14 cellular contexts compared by ENCODE assay signal in the genomic region with DNA sequence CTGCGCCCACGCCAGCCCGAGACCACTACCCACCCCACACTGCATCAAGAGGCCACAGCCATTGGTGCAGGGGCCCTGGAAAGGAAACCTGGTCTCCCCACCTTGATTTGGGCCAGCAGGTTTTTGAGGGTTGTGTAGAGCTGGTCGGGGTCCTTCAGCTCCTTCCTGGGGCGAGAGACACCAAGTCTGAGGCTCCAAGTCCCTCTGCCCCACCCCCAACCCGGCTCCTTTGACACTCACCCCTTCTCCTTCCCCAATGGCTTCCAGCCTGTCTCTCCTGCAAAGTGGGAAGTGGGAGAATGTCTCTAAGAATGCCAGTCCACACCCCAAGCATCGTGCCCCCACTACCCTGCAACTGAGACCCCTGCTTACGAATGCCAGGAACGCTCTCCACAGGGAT.
DNase-seq lines count a peak whose midpoint lies in the region; ATAC-seq lines count a peak whose summit lies in the region.
"Had no signal": no experiment of that assay in that cellular context is flagged by ENCODE, and none has a peak within 500 bp of the region (broad histone marks: within the 10 kb centered on the region; RNA-seq: fewer than 3 reads in every experiment).

No MANE protein-coding gene starts in this region.

- peak overlapping the region; percentile 76 for H3K27ac Mint-ChIP-seq in T-helper 1 cell treated with Interleukin-12 subunit alpha and Interleukin-12 subunit beta and Interleukin-4 antibody, amounts not matched to agents 30 μg/mL and 1 μg/mL, for 36 hours
- peak overlapping the region; percentile 19 for H3K27ac Mint-ChIP-seq in stimulated activated naive CD8-positive, alpha-beta T cell treated with anti-CD3 and anti-CD28 coated beads, Interleukin-15, Interleukin-2, amounts not matched to agents 100 ng/mL and 50 ng/mL, for 24 hours
- H3K27ac Mint-ChIP-seq in stimulated activated naive CD8-positive, alpha-beta T cell treated with anti-CD3 and anti-CD28 coated beads, Interleukin-15, amount 100 ng/mL, for 72 hours: no peak overlapping the region
- peak overlapping the region; percentile 15 to 93 for H3K27ac Mint-ChIP-seq in effector memory CD8-positive, alpha-beta T cell
- peak overlapping the region; percentile 88 for H3K27ac Mint-ChIP-seq in stimulated activated naive B cell treated with anti-CD40 and anti-IgM and Interleukin-4, amounts not matched to agents 10 μg/mL and 1 μg/mL and 100 μg/mL, for 72 hours

- no peak overlapping the region for H3K4me3 Mint-ChIP-seq in T-helper 1 cell treated with Interleukin-12 subunit alpha and Interleukin-12 subunit beta and Interleukin-4 antibody, amounts not matched to agents 30 μg/mL and 1 μg/mL, for 36 hours
- H3K4me3 Mint-ChIP-seq in stimulated activated naive CD8-positive, alpha-beta T cell treated with anti-CD3 and anti-CD28 coated beads, Interleukin-15, Interleukin-2, amounts not matched to agents 100 ng/mL and 50 ng/mL, for 24 hours: no peak overlapping the region
- no peak overlapping the region for H3K4me3 Mint-ChIP-seq in stimulated activated naive CD8-positive, alpha-beta T cell treated with anti-CD3 and anti-CD28 coated beads, Interleukin-15, amount 100 ng/mL, for 72 hours
- peak overlapping the region in 1 of 2 donors; percentile 40 for H3K4me3 Mint-ChIP-seq in effector memory CD8-positive, alpha-beta T cell
- H3K4me3 Mint-ChIP-seq in stimulated activated naive B cell treated with anti-CD40 and anti-IgM and Interleukin-4, amounts not matched to agents 10 μg/mL and 1 μg/mL and 100 μg/mL, for 72 hours: no peak overlapping the region

- no peaks in the 10 kb centered on the region for H3K9me3 Mint-ChIP-seq in T-helper 1 cell treated with Interleukin-12 subunit alpha and Interleukin-12 subunit beta and Interleukin-4 antibody, amounts not matched to agents 30 μg/mL and 1 μg/mL, for 36 hours
- no peaks in the 10 kb centered on the region for H3K9me3 Mint-ChIP-seq in stimulated activated naive CD8-positive, alpha-beta T cell treated with anti-CD3 and anti-CD28 coated beads, Interleukin-15, Interleukin-2, amounts not matched to agents 100 ng/mL and 50 ng/mL, for 24 hours
- H3K9me3 Mint-ChIP-seq in stimulated activated naive CD8-positive, alpha-beta T cell treated with anti-CD3 and anti-CD28 coated beads, Interleukin-15, amount 100 ng/mL, for 72 hours: no peaks in the 10 kb centered on the region
- no peaks in the 10 kb centered on the region for H3K9me3 Mint-ChIP-seq in effector memory CD8-positive, alpha-beta T cell
- H3K9me3 Mint-ChIP-seq in stimulated activated naive B cell treated with anti-CD40 and anti-IgM and Interleukin-4, amounts not matched to agents 10 μg/mL and 1 μg/mL and 100 μg/mL, for 72 hours: no peaks in the 10 kb centered on the region

- no peak for ATAC-seq in stimulated activated naive CD8-positive, alpha-beta T cell treated with anti-CD3 and anti-CD28 coated beads, Interleukin-15, amount 100 ng/mL, for 72 hours
- no peak for ATAC-seq in effector memory CD8-positive, alpha-beta T cell (replicated peaks)
- no peak for ATAC-seq in stimulated activated naive B cell treated with anti-CD40 and anti-IgM and Interleukin-4, amounts not matched to agents 10 μg/mL and 1 μg/mL and 100 μg/mL, for 72 hours (replicated peaks)
- ATAC-seq: K562, PC-3 had no signal

- DNase-seq in T-helper 1 cell (no peak), NCI-H187 treated with DMSO at 0.1 percent for 48 hours (lab: John Stamatoyannopoulos, UW) (no peak), activated gamma-delta T cell (lab: John Stamatoyannopoulos, UW) (no peak)
- no peak for DNase-seq in stimulated activated naive CD8-positive, alpha-beta T cell treated with anti-CD3 and anti-CD28 coated beads, Interleukin-15, amount 100 ng/mL, for 72 hours
- DNase-seq in effector memory CD8-positive, alpha-beta T cell: no peak
- no peak for DNase-seq in stimulated activated naive B cell treated with anti-CD40 and anti-IgM and Interleukin-4, amounts not matched to agents 10 μg/mL and 1 μg/mL and 100 μg/mL, for 72 hours
- DNase-seq: DMS53, NCI-H1092 treated with DMSO at 0.1 percent for 48 hours, NCI-H1694 treated with DMSO at 0.1 percent for 48 hours, NCI-H446, PC-3 had no signal

- no peaks in the 10 kb centered on the region for H3K27me3 Mint-ChIP-seq in T-helper 1 cell treated with Interleukin-12 subunit alpha and Interleukin-12 subunit beta and Interleukin-4 antibody, amounts not matched to agents 30 μg/mL and 1 μg/mL, for 36 hours (ENCODE audit: low read depth)
- no peaks in the 10 kb centered on the region for H3K27me3 Mint-ChIP-seq in stimulated activated naive CD8-positive, alpha-beta T cell treated with anti-CD3 and anti-CD28 coated beads, Interleukin-15, Interleukin-2, amounts not matched to agents 100 ng/mL and 50 ng/mL, for 24 hours
- H3K27me3 Mint-ChIP-seq in stimulated activated naive CD8-positive, alpha-beta T cell treated with anti-CD3 and anti-CD28 coated beads, Interleukin-15, amount 100 ng/mL, for 72 hours: no peaks in the 10 kb centered on the region
- no peaks in the 10 kb centered on the region for H3K27me3 Mint-ChIP-seq in effector memory CD8-positive, alpha-beta T cell
- H3K27me3 Mint-ChIP-seq in stimulated activated naive B cell treated with anti-CD40 and anti-IgM and Interleukin-4, amounts not matched to agents 10 μg/mL and 1 μg/mL and 100 μg/mL, for 72 hours: no peaks in the 10 kb centered on the region

- peaks cover 25% of the 10 kb centered on the region for H3K36me3 Mint-ChIP-seq in T-helper 1 cell treated with Interleukin-12 subunit alpha and Interleukin-12 subunit beta and Interleukin-4 antibody, amounts not matched to agents 30 μg/mL and 1 μg/mL, for 36 hours (ENCODE audit: low read depth)
- peaks cover 40% of the 10 kb centered on the region for H3K36me3 Mint-ChIP-seq in stimulated activated naive CD8-positive, alpha-beta T cell treated with anti-CD3 and anti-CD28 coated beads, Interleukin-15, Interleukin-2, amounts not matched to agents 100 ng/mL and 50 ng/mL, for 24 hours (ENCODE audit: low read depth)
- peaks cover 22% of the 10 kb centered on the region for H3K36me3 Mint-ChIP-seq in effector memory CD8-positive, alpha-beta T cell (ENCODE audit: insufficient read depth)
- H3K36me3 Mint-ChIP-seq in stimulated activated naive B cell treated with anti-CD40 and anti-IgM and Interleukin-4, amounts not matched to agents 10 μg/mL and 1 μg/mL and 100 μg/mL, for 72 hours: peaks cover 46 to 67% of the 10 kb centered on the region in 2 donors

- peaks cover 27% of the 10 kb centered on the region for H3K4me1 Mint-ChIP-seq in T-helper 1 cell treated with Interleukin-12 subunit alpha and Interleukin-12 subunit beta and Interleukin-4 antibody, amounts not matched to agents 30 μg/mL and 1 μg/mL, for 36 hours (ENCODE audit: low read depth)
- peaks cover 52% of the 10 kb centered on the region for H3K4me1 Mint-ChIP-seq in stimulated activated naive CD8-positive, alpha-beta T cell treated with anti-CD3 and anti-CD28 coated beads, Interleukin-15, Interleukin-2, amounts not matched to agents 100 ng/mL and 50 ng/mL, for 24 hours (ENCODE audit: low read depth)
- peaks cover 85% of the 10 kb centered on the region for H3K4me1 Mint-ChIP-seq in stimulated activated naive CD8-positive, alpha-beta T cell treated with anti-CD3 and anti-CD28 coated beads, Interleukin-15, amount 100 ng/mL, for 72 hours
- peaks cover 26 to 36% of the 10 kb centered on the region in 2 donors for H3K4me1 Mint-ChIP-seq in effector memory CD8-positive, alpha-beta T cell (ENCODE audit: low read depth in 2 of 2)
- H3K4me1 Mint-ChIP-seq in stimulated activated naive B cell treated with anti-CD40 and anti-IgM and Interleukin-4, amounts not matched to agents 10 μg/mL and 1 μg/mL and 100 μg/mL, for 72 hours: peaks cover 40 to 58% of the 10 kb centered on the region in 2 donors

Comparison
In these comparisons a context has a peak if more than half of its experiments do, and no peak if none do; other contexts are left out.
1. H3K27ac Mint-ChIP-seq: peak in T-helper 1 cell treated with Interleukin-12 subunit alpha and Interleukin-12 subunit beta and Interleukin-4 antibody, amounts not matched to agents 30 μg/mL and 1 μg/mL, for 36 hours (single experiment), stimulated activated naive CD8-positive, alpha-beta T cell treated with anti-CD3 and anti-CD28 coated beads, Interleukin-15, Interleukin-2, amounts not matched to agents 100 ng/mL and 50 ng/mL, for 24 hours (single experiment), effector memory CD8-positive, alpha-beta T cell (2 of 2) and stimulated activated naive B cell treated with anti-CD40 and anti-IgM and Interleukin-4, amounts not matched to agents 10 μg/mL and 1 μg/mL and 100 μg/mL, for 72 hours (single experiment); none in stimulated activated naive CD8-positive, alpha-beta T cell treated with anti-CD3 and anti-CD28 coated beads, Interleukin-15, amount 100 ng/mL, for 72 hours (0 of 2).